In the genomic region with DNA sequence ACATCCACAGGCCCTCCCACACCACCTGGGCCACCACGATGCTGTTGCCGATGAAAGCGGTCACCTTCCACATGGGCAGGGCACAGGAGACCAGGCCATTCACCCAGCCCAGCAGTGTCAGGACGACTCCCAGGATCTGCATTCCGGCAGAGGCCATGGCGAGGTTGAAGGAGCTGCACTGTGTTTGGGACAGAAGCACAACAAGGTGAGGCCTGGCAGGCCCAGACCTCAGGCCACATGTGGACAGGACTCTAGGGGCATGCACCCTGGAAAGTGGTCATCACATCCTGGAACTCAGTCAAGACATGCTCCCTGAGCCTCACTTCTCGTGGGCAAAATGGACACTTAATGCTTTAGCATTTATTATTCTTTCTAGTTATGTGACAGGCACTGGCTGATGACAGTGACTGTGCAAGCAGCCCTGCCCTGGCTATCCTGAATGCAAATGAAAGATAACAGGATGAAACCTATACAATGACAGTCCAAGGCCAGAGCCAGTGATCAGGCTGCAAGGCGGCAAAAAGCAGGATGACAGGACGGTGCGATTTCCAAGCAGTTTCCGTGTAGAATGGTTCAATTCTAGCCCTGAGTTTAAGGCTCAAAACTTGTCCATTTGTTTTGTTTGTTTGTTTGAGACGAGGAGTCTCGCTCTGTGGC, we compare ENCODE assay signal across 2 cellular contexts.
A peak's percentile ranks its signal among the peaks of the same experiment; 100 is the strongest.
TF ChIP-seq lines count a peak whose summit lies in the region.

No MANE protein-coding gene starts in this region.

TF ChIP-seq in HEK293, 187 proteins besides CTCF, POLR2A, EP300 and RAD21:
- TF ChIP-seq ZNF600 (tag by site-specific recombination; IDR thresholded peaks at IDR 0.05) = peak; percentile 70
- no peak for TF ChIP-seq ZNF221 (tag by site-specific recombination; IDR thresholded peaks at IDR 0.05; ENCODE audit: borderline replicate concordance)
- TF ChIP-seq TRIM28 (IDR thresholded peaks at IDR 0.05; ENCODE audit: borderline replicate concordance, low read length) = no peak

TF ChIP-seq in K562, 482 proteins besides CTCF, POLR2A, EP300 and RAD21 (continues in another document):
- TF ChIP-seq ZNF41 (CRISPR knock-in tag; conservative IDR thresholded peaks at IDR 0.05) (no peak), SRSF3 (IDR thresholded peaks at IDR 0.05; ENCODE audit: insufficient read depth, low read length) (no peak), NFATC3 (IDR thresholded peaks at IDR 0.05) (no peak), RCOR1 (IDR thresholded peaks at IDR 0.05; ENCODE audit: borderline replicate concordance in 1 of 2, low read depth in 2 of 2, low read length in 2 of 2) (peak in 1 of 2 experiments; percentile 41; a peak in 1 of 4 replicates), DPF2 (IDR thresholded peaks at IDR 0.05) (peak; percentile 62), FIP1L1 (IDR thresholded peaks at IDR 0.05; ENCODE audit: low read depth, low read length, poor library complexity, severe bottlenecking) (no peak), CBX1 (IDR thresholded peaks at IDR 0.05; ENCODE audit: low read depth) (no peak), FOS (IDR thresholded peaks at IDR 0.05; ENCODE audit: extremely low read depth, insufficient read length) (no peak), POLR2B (IDR thresholded peaks at IDR 0.05; ENCODE audit: low read depth, partially characterized antibody) (no peak), ZKSCAN3 (CRISPR knock-in tag; IDR thresholded peaks at IDR 0.05) (no peak), ZFX (CRISPR knock-in tag; IDR thresholded peaks at IDR 0.05) (peak; percentile 30), E2F3 (CRISPR knock-in tag; IDR thresholded peaks at IDR 0.05) (no peak), NR2C2 (CRISPR knock-in tag; IDR thresholded peaks at IDR 0.05) (no peak), NR2C2 (tag; IDR thresholded peaks at IDR 0.05) (no peak), SRF (CRISPR knock-in tag; IDR thresholded peaks at IDR 0.05) (no peak), SMAD2 (IDR thresholded peaks at IDR 0.05; ENCODE audit: low read depth, low read length) (no peak), NFIX (CRISPR knock-in tag; IDR thresholded peaks at IDR 0.05; ENCODE audit: low read depth) (no peak), ZNF79 (CRISPR knock-in tag; IDR thresholded peaks at IDR 0.05; ENCODE audit: low read depth) (no peak), RBM15 (IDR thresholded peaks at IDR 0.05; ENCODE audit: insufficient read depth, low read length) (no peak), NBN (IDR thresholded peaks at IDR 0.05; ENCODE audit: low read depth) (0 out of 2 replicates have a peak, but pooled peaks have one; percentile 13), MGA (IDR thresholded peaks at IDR 0.05) (peak; percentile 40; the same call in 1 of the 2 replicates), E4F1 (CRISPR knock-in tag; IDR thresholded peaks at IDR 0.05; ENCODE audit: borderline replicate concordance) (no peak), PKNOX1 (IDR thresholded peaks at IDR 0.05) (peak; percentile 75), CREB3 (tag; conservative IDR thresholded peaks at IDR 0.05; ENCODE audit: low read depth) (0 out of 2 replicates have a peak, but pooled peaks have one; percentile 47)
- TF ChIP-seq, protein P1, sequence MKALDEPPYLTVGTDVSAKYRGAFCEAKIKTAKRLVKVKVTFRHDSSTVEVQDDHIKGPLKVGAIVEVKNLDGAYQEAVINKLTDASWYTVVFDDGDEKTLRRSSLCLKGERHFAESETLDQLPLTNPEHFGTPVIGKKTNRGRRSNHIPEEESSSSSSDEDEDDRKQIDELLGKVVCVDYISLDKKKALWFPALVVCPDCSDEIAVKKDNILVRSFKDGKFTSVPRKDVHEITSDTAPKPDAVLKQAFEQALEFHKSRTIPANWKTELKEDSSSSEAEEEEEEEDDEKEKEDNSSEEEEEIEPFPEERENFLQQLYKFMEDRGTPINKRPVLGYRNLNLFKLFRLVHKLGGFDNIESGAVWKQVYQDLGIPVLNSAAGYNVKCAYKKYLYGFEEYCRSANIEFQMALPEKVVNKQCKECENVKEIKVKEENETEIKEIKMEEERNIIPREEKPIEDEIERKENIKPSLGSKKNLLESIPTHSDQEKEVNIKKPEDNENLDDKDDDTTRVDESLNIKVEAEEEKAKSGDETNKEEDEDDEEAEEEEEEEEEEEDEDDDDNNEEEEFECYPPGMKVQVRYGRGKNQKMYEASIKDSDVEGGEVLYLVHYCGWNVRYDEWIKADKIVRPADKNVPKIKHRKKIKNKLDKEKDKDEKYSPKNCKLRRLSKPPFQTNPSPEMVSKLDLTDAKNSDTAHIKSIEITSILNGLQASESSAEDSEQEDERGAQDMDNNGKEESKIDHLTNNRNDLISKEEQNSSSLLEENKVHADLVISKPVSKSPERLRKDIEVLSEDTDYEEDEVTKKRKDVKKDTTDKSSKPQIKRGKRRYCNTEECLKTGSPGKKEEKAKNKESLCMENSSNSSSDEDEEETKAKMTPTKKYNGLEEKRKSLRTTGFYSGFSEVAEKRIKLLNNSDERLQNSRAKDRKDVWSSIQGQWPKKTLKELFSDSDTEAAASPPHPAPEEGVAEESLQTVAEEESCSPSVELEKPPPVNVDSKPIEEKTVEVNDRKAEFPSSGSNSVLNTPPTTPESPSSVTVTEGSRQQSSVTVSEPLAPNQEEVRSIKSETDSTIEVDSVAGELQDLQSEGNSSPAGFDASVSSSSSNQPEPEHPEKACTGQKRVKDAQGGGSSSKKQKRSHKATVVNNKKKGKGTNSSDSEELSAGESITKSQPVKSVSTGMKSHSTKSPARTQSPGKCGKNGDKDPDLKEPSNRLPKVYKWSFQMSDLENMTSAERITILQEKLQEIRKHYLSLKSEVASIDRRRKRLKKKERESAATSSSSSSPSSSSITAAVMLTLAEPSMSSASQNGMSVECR (CRISPR knock-in tag; IDR thresholded peaks at IDR 0.05) = no peak
- TF ChIP-seq, protein P2, sequence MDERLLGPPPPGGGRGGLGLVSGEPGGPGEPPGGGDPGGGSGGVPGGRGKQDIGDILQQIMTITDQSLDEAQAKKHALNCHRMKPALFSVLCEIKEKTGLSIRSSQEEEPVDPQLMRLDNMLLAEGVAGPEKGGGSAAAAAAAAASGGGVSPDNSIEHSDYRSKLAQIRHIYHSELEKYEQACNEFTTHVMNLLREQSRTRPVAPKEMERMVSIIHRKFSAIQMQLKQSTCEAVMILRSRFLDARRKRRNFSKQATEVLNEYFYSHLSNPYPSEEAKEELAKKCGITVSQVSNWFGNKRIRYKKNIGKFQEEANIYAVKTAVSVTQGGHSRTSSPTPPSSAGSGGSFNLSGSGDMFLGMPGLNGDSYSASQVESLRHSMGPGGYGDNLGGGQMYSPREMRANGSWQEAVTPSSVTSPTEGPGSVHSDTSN (CRISPR knock-in tag; IDR thresholded peaks at IDR 0.05; ENCODE audit: low read depth) = no peak
- TF ChIP-seq, protein P2 (tag; conservative IDR thresholded peaks at IDR 0.05; ENCODE audit: low read depth) = peak; percentile 48; the same call in 1 of the 2 replicates
